ENCODE assay signal across 3 cellular contexts in the genomic region with DNA sequence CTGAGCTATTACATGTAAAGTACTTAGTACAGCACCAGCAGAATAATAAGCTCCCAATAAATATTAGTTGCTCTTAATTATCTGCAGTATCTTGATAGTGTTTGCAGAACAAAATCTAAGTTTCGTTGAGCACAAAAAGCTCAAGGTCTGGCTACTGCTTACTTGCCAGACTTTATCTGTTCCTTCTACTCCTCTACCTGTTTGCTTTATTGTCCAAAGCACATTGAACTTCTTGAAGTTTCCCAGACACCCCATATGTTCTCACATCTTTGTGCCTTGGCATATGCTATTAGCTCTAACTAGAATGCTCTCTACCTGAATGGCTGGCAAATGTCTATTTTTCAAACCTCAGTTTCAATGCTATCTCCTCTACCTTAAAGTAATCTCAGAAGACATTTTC.
"Had no signal": no experiment of that assay in that cellular context is flagged by ENCODE, and none has a peak within 500 bp of the region (broad histone marks: within the 10 kb centered on the region; RNA-seq: fewer than 3 reads in every experiment).

No MANE protein-coding gene starts in this region.

- ATAC-seq: GM12878 had no signal

- DNase-seq: GDM1, GF-D8 had no signal

- H3K4me3 ChIP-seq: GM12878 had no signal
